Comparison of ENCODE assay signal across 7 cellular contexts in the genomic region with DNA sequence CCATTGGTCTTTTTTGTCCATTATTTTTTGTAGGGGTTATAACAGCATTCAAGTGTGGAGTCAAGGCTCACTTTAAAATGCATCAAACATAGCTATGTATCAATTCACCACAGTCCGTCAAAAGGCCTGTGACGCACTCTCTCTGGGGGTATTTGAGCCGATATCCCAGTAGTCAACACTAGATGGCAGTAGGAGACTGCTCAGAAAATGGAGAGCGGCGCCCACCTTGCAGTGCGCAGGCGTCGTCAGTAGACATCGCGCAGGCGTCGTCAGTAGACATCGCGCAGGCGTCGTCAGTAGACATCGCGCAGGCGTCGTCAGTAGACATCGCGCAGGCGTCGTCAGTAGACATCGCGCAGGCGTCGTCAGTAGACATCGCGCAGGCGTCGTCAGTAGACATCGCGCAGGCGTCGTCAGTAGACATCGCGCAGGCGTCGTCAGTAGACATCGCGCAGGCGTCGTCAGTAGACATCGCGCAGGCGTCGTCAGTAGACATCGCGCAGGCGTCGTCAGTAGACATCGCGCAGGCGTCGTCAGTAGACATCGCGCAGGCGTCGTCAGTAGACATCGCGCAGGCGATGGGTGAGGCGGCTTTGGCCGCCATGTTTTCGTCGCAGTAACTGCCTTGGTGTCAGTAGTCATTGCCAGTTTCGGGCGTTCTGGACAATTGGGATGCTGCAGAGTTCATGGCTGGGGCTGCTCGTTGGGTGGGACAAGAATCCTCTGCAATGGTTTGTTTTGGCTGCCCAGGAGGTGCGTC. TPM values are rescaled to one million over a fixed set of nuclear protein-coding genes. Genes with fewer than 3 reads are reported as not detected.
DNase-seq lines count a peak whose midpoint lies in the region; TF ChIP-seq lines count a peak whose summit lies in the region.
"Not testable (repeated sequence)": the region's sequence is repeated elsewhere in the genome, so short reads cannot be mapped to it uniquely, and the experiment has no call there.

No MANE protein-coding gene starts in this region.

- DNase-seq in GM06990 (ENCODE audit: extremely low read depth, insufficient read length), result not testable (repeated sequence)
- peak; percentile 44 for DNase-seq in M059J (ENCODE audit: low read depth)
- peak; percentile 51 to 61 for DNase-seq in SHP77 (lab: John Stamatoyannopoulos, UW)
- DNase-seq in fibroblast of mammary gland (ENCODE audit: low read depth), result peak; percentile 77
- DNase-seq in left kidney (ENCODE audit: low read depth, low spot score), result peak; percentile 74

- TF ChIP-seq CTCF in GM06990 (IDR thresholded peaks at IDR 0.05; ENCODE audit: insufficient read depth, low read length, poor library complexity, severe bottlenecking), result peak; percentile 45
- TF ChIP-seq CTCF in fibroblast of mammary gland (conservative IDR thresholded peaks at IDR 0.05; ENCODE audit: control insufficient read depth, insufficient read depth, low read depth, low read length), result peak; percentile 54

- H3K36me3 ChIP-seq in GM06990 (ENCODE audit: control insufficient read depth, insufficient read depth, low read length); rectal smooth muscle tissue (ENCODE audit: control insufficient read depth, insufficient read depth, low read length): not testable (repeated sequence)

- not testable (repeated sequence) for H3K4me3 ChIP-seq in GM06990 (replicated peaks; ENCODE audit: low read depth, low read length); fibroblast of mammary gland (ENCODE audit: control insufficient read depth, low read depth, low read length)
- peak overlapping the region; percentile 47 for H3K4me3 ChIP-seq in rectal smooth muscle tissue (ENCODE audit: low read length)

- H3K27me3 ChIP-seq in GM06990 (replicated peaks; ENCODE audit: control insufficient read depth, insufficient read depth, low read length); rectal smooth muscle tissue (ENCODE audit: control insufficient read depth, insufficient read depth, low read length): not testable (repeated sequence)

- H3K27ac ChIP-seq in angular gyrus (ENCODE audit: low read depth, low read length) (peak overlapping the region; percentile 83), rectal smooth muscle tissue (ENCODE audit: low read depth, low read length) (peak overlapping the region; percentile 73)

- not testable (repeated sequence) for H3K4me1 ChIP-seq in rectal smooth muscle tissue (ENCODE audit: control insufficient read depth, insufficient read depth, low read length)

- H3K9ac ChIP-seq in rectal smooth muscle tissue (ENCODE audit: low read length), result not testable (repeated sequence)

RNA-seq across cellular contexts. Expression of a gene that starts 38.0 kb away (rescaled TPM):
- total RNA-seq in M059J (2014; rRNA removed; shearing (Covaris generic)), result not detected in 2 replicates

RNA-seq across cellular contexts. Expression of a gene that starts 45.7 kb away (rescaled TPM):
- total RNA-seq in M059J (2014; rRNA removed; shearing (Covaris generic)), result not detected in 2 replicates

RNA-seq across cellular contexts. Expression of a gene that starts 55.9 kb away (rescaled TPM):
- total RNA-seq in M059J (2014; rRNA removed; shearing (Covaris generic)), result not detected in 2 replicates
